In the genomic region with DNA sequence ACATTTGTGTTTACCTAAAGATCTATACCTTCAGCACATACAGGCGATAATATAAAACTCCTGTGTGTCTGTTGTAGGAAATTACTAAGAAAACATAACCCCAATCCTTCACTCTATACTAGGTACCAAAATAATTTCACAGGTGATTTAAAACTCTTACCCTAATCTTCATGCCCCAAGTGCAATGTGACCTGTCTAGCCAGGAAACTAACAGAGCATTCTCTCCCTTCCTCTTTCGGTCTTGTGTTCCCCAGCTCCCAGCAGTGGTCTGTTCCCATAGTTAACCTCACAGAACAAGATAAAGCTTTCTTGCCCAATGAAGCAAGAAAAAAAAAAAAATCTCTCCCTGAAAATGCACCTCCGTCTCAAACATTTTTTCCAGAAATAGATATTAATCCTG, we compare ENCODE assay signal across 19 cellular contexts.
"Had no signal": no experiment of that assay in that cellular context is flagged by ENCODE, and none has a peak within 500 bp of the region (broad histone marks: within the 10 kb centered on the region; RNA-seq: fewer than 3 reads in every experiment).

No MANE protein-coding gene starts in this region.

- H3K27me3 Mint-ChIP-seq: memory B cell; naive thymus-derived CD8-positive, alpha-beta T cell; progenitor cell of endocrine pancreas had no signal

- H3K4me3 Mint-ChIP-seq: memory B cell; naive thymus-derived CD8-positive, alpha-beta T cell had no signal

- H3K9me3 ChIP-seq: neutrophil, tibial artery had no signal

- H3K4me1 Mint-ChIP-seq: memory B cell had no signal

- H3K4me3 ChIP-seq: skin epidermis, tibial artery had no signal

- H3K9me3 Mint-ChIP-seq: naive thymus-derived CD8-positive, alpha-beta T cell had no signal

- H3K36me3 ChIP-seq: neutrophil, tibial artery had no signal

- H3K27me3 ChIP-seq: neutrophil, tibial artery had no signal

- H3K27ac ChIP-seq: neutrophil, skin epidermis, tibial artery had no signal

- H3K36me3 Mint-ChIP-seq: memory B cell had no signal

- DNase-seq: activated CD4-positive, alpha-beta T cell treated with anti-CD3 and anti-CD28 coated beads, Interleukin-2, amount 50 U/mL, for 1 hour; activated CD8-positive, alpha-beta memory T cell treated with anti-CD3 and anti-CD28 coated beads for 24 hours; aorta; effector memory CD4-positive, alpha-beta T cell; foreskin fibroblast; glutamatergic neuron; hypothalamus; kidney; left ventricle myocardium superior; naive thymus-derived CD8-positive, alpha-beta T cell; right cardiac atrium; stimulated activated CD4-positive, alpha-beta T cell treated with anti-CD3 and anti-CD28 coated beads, Interleukin-15, amount 100 ng/mL, for 24 hours; stimulated activated CD4-positive, alpha-beta T cell treated with anti-CD3 and anti-CD28 coated beads, Interleukin-4, amount 100 ng/mL, for 1 hour; stimulated activated naive CD4-positive, alpha-beta T cell; tibial artery had no signal

- H3K4me1 ChIP-seq: tibial artery had no signal

- ATAC-seq: left ventricle myocardium superior; naive thymus-derived CD8-positive, alpha-beta T cell; right cardiac atrium had no signal

- H3K27ac Mint-ChIP-seq: memory B cell; naive thymus-derived CD8-positive, alpha-beta T cell; progenitor cell of endocrine pancreas had no signal
